Comparison of ENCODE assay signal across 7 cellular contexts in genomic region chr7:2355079-2356008, GRCh38. TPM values are rescaled to one million over a fixed set of nuclear protein-coding genes. Genes with fewer than 3 reads are reported as not detected.
A peak's percentile ranks its signal among the peaks of the same experiment; 100 is the strongest.
DNase-seq lines count a peak whose midpoint lies in the region; ATAC-seq and TF ChIP-seq lines count a peak whose summit lies in the region.

No MANE protein-coding gene starts in this region.

- ATAC-seq in GM18873 (IDR thresholded peaks at IDR 0.05; ENCODE audit: low FRiP score, unreplicated experiment): peak; percentile 3
- ATAC-seq in HG03139 (IDR thresholded peaks at IDR 0.05; ENCODE audit: unreplicated experiment): peak; percentile 16
- peak; percentile 52 for ATAC-seq in WTC11

- H3K27ac ChIP-seq in neural cell (ENCODE audit: low read length): peak overlapping the region; percentile 37

- TF ChIP-seq EP300 in neural cell (conservative IDR thresholded peaks at IDR 0.05; ENCODE audit: poor library complexity, severe bottlenecking): no peak

- H3K4me2 ChIP-seq in neural cell (ENCODE audit: low read length): peak overlapping the region; percentile 92

- DNase-seq in WTC11 (ENCODE audit: low spot score) (peak; percentile 34), epithelial cell of esophagus (ENCODE audit: low read depth) (peak; percentile 28), NCI-H774 (lab: John Stamatoyannopoulos, UW) (no peak), superior temporal gyrus (ENCODE audit: extremely low spot score) (no peak)

- POLR2A ChIA-PET in WTC11 (lab: Charles Lee): no interaction called here

- H3K9ac ChIP-seq in neural cell (ENCODE audit: low read length): peak overlapping the region; percentile 93

- no peak overlapping the region for H2AFZ ChIP-seq in neural cell (ENCODE audit: low read depth, low read length)

- peak overlapping the region; percentile 89 for H3K27ac Mint-ChIP-seq in WTC11

- CTCF ChIA-PET in WTC11 (lab: Charles Lee): interaction anchor here (0.8 to 1.8 kb wide), 2 partner anchors 10 to 76 kb away, joined by 4 to 5 read pairs; no protein-coding TSS in a partner anchor

- H3K36me3 Mint-ChIP-seq in WTC11: peaks cover 42% of the 10 kb centered on the region

- H3K79me2 ChIP-seq in neural cell (replicated peaks; ENCODE audit: insufficient read depth, low read length): peaks cover 50% of the 10 kb centered on the region

- H3K4me1 Mint-ChIP-seq in WTC11: peaks cover 25% of the 10 kb centered on the region

- H3K4me3 ChIP-seq in epithelial cell of esophagus (ENCODE audit: low read length): peak overlapping the region; percentile 93
- H3K4me3 ChIP-seq in neural cell (ENCODE audit: low read length): peak overlapping the region; percentile 95

- no peaks in the 10 kb centered on the region for H3F3A ChIP-seq in neural cell (ENCODE audit: insufficient read depth, low read length, poor library complexity, severe bottlenecking)

- no peaks in the 10 kb centered on the region for H4K20me1 ChIP-seq in neural cell (ENCODE audit: insufficient read depth)

- H3K9me2 ChIP-seq in neural cell (ENCODE audit: insufficient read depth, low read length): no peaks in the 10 kb centered on the region

- TF ChIP-seq CTCF in WTC11 (IDR thresholded peaks at IDR 0.05): no peak
- no peak for TF ChIP-seq CTCF in epithelial cell of esophagus (IDR thresholded peaks at IDR 0.05; ENCODE audit: insufficient read depth, low read depth, low read length, missing control alignments)
- TF ChIP-seq CTCF in neural cell (IDR thresholded peaks at IDR 0.05; ENCODE audit: poor library complexity, severe bottlenecking): no peak

- peak overlapping the region; percentile 87 for H3K4me3 Mint-ChIP-seq in WTC11

- no peaks in the 10 kb centered on the region for H3K36me3 ChIP-seq in neural cell (ENCODE audit: insufficient read depth, low read length)

- no peaks in the 10 kb centered on the region for H3K9me3 Mint-ChIP-seq in WTC11

- no peaks in the 10 kb centered on the region for H3K9me3 ChIP-seq in neural cell (ENCODE audit: low read length)

- no peak for TF ChIP-seq RAD21 in neural cell (conservative IDR thresholded peaks at IDR 0.05)

- no peaks in the 10 kb centered on the region for H3K27me3 ChIP-seq in neural cell (ENCODE audit: insufficient read depth, low read depth, low read length)

- H3K27me3 Mint-ChIP-seq in WTC11 (ENCODE audit: low read depth): no peaks in the 10 kb centered on the region

TF ChIP-seq in WTC11, 78 proteins besides CTCF, POLR2A, EP300 and RAD21 (continues in another document):
- peak; percentile 57; the same call in 1 of the 2 replicates for TF ChIP-seq TP53 (CRISPR knock-in tag; IDR thresholded peaks at IDR 0.05)
- no peak for TF ChIP-seq CREM (CRISPR knock-in tag; IDR thresholded peaks at IDR 0.05)
- TF ChIP-seq ZNF425 (CRISPR knock-in tag; conservative IDR thresholded peaks at IDR 0.05): no peak
- no peak for TF ChIP-seq RELA (CRISPR knock-in tag; IDR thresholded peaks at IDR 0.05; ENCODE audit: borderline replicate concordance)
- no peak for TF ChIP-seq ZNF138 (CRISPR knock-in tag; conservative IDR thresholded peaks at IDR 0.05)
- TF ChIP-seq NFE2L1 (CRISPR knock-in tag; IDR thresholded peaks at IDR 0.05): no peak
- no peak for TF ChIP-seq NFATC4 (CRISPR knock-in tag; IDR thresholded peaks at IDR 0.05)
- TF ChIP-seq TCF7 (CRISPR knock-in tag; IDR thresholded peaks at IDR 0.05; ENCODE audit: low read depth): no peak
- TF ChIP-seq E2F4 (CRISPR knock-in tag; IDR thresholded peaks at IDR 0.05; ENCODE audit: borderline replicate concordance, low read depth): 0 out of 2 replicates have a peak, but pooled peaks have one; percentile 47
- no peak for TF ChIP-seq SMAD3 (CRISPR knock-in tag; IDR thresholded peaks at IDR 0.05; ENCODE audit: borderline replicate concordance)

TF ChIP-seq in neural cell, 6 proteins besides CTCF, POLR2A, EP300 and RAD21:
- no peak for TF ChIP-seq MXI1 (conservative IDR thresholded peaks at IDR 0.05; ENCODE audit: poor library complexity, severe bottlenecking)
- no peak for TF ChIP-seq POLR2AphosphoS5 (IDR thresholded peaks at IDR 0.05)
- TF ChIP-seq EZH2 (IDR thresholded peaks at IDR 0.05; ENCODE audit: borderline replicate concordance, insufficient read depth, low read length, poor library complexity, severe bottlenecking): no peak
- no peak for TF ChIP-seq TAF1 (IDR thresholded peaks at IDR 0.05; ENCODE audit: low read depth)
- TF ChIP-seq REST (IDR thresholded peaks at IDR 0.05; ENCODE audit: borderline replicate concordance): no peak
- TF ChIP-seq SMC3 (conservative IDR thresholded peaks at IDR 0.05; ENCODE audit: poor library complexity): no peak

RNA-seq across cellular contexts. Expression of gene EIF3B, which starts 0.7 kb away (rescaled TPM):
- total RNA-seq in WTC11 (2021): 300 to 361 TPM (median 304 TPM) in 3 replicates
- polyA plus RNA-seq in neural cell: 65.1 and 73.7 TPM in 2 replicates
- 84.5 and 106 TPM in 2 replicates for polyA minus RNA-seq in neural cell

RNA-seq across cellular contexts. Expression of gene SNX8, which starts 41.1 kb away (rescaled TPM):
- total RNA-seq in WTC11 (2021): 44.9 to 50.8 TPM (median 49.6 TPM) in 3 replicates
- 4.4 and 5.7 TPM in 2 replicates for polyA plus RNA-seq in neural cell
- 7.3 and 10.5 TPM in 2 replicates for polyA minus RNA-seq in neural cell

RNA-seq across cellular contexts. Expression of gene CHST12, which starts 48.1 kb away (rescaled TPM):
- 18.3 to 21.7 TPM (median 20.7 TPM) in 3 replicates for total RNA-seq in WTC11 (2021)
- polyA plus RNA-seq in neural cell: 6.4 and 8.6 TPM in 2 replicates
- 3.7 and 5.7 TPM in 2 replicates for polyA minus RNA-seq in neural cell

Comparison
In these comparisons a context has a peak if more than half of its experiments do, and no peak if none do; other contexts are left out.
1. DNase-seq: peak in WTC11 (single experiment) and epithelial cell of esophagus (single experiment); none in NCI-H774 (single experiment) and superior temporal gyrus (single experiment).
2. Peak in every context shown above with its lines, with median percentiles within 50 percentile points of each other: ATAC-seq.